12 cellular contexts compared by ENCODE assay signal in the genomic region with DNA sequence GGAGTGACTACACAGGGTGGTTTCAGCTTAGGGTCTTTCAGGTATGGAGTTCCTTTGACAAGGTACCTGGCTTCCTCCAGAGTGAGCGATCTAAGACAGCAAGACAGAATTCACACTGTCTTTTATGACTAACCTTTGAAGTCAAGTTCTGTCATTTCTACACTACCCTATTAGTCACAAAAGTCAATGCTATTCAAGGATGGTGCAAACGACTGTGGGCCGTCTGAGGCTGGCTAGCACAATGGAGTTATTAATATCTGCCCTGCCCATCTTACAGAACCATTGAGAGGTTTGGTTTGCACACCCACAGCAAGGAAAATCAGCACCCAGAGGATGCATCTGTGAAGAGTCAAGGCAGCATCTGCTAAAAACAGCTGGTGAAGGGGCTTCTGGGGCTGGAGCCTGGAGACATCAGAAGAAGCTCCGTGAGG.
DNase-seq lines count a peak whose midpoint lies in the region; ATAC-seq, FAIRE-seq and TF ChIP-seq lines count a peak whose summit lies in the region.
"Had no signal": no experiment of that assay in that cellular context is flagged by ENCODE, and none has a peak within 500 bp of the region (broad histone marks: within the 10 kb centered on the region; RNA-seq: fewer than 3 reads in every experiment).

No MANE protein-coding gene starts in this region.

- H2AFZ ChIP-seq in astrocyte (ENCODE audit: low read depth, low read length), result no peak overlapping the region

- FAIRE-seq in astrocyte (lab: Jason Lieb, UNC), result no peak
- FAIRE-seq: TTC549 had no signal

- peaks cover 4% of the 10 kb centered on the region for H3K4me1 ChIP-seq in astrocyte (ENCODE audit: insufficient read depth, low read length)
- H3K4me1 ChIP-seq: prostate gland had no signal

- H3K36me3 Mint-ChIP-seq in astrocyte (ENCODE audit: low read depth, unreplicated experiment), result no peaks in the 10 kb centered on the region

- H3K9ac ChIP-seq in astrocyte (ENCODE audit: low read length), result no peak overlapping the region

- H3K4me3 Mint-ChIP-seq in astrocyte (ENCODE audit: unreplicated experiment), result no peak overlapping the region

- no peaks in the 10 kb centered on the region for H3K36me3 ChIP-seq in astrocyte (ENCODE audit: insufficient read depth, low read length)
- H3K36me3 ChIP-seq: prostate gland had no signal

- H3K4me2 ChIP-seq in astrocyte (ENCODE audit: low read length), result no peak overlapping the region

- no peaks in the 10 kb centered on the region for H4K20me1 ChIP-seq in astrocyte (ENCODE audit: insufficient read depth, low read length)

- H3K9me3 ChIP-seq in astrocyte (ENCODE audit: insufficient read depth, low read depth, low read length), result no peaks in the 10 kb centered on the region
- H3K9me3 ChIP-seq: prostate gland had no signal

- DNase-seq in NK-92 treated with Interleukin-12 subunit alpha and Interleukin-12 subunit beta, amount 100 ng/mL, for 24 hours (lab: John Stamatoyannopoulos, UW), result peak; percentile 58
- DNase-seq in NK-92 (lab: John Stamatoyannopoulos, UW; ENCODE audit: unreplicated experiment) (no peak), astrocyte (ENCODE audit: low read depth) (no peak), NCI-H345 treated with DMSO at 0.1 percent for 48 hours (lab: John Stamatoyannopoulos, UW; ENCODE audit: unreplicated experiment) (no peak)
- DNase-seq: left cardiac atrium had no signal

- no peak overlapping the region for H3K4me3 ChIP-seq in astrocyte (ENCODE audit: insufficient read depth, low read depth, low read length)
- no peak overlapping the region for H3K4me3 ChIP-seq in skin epidermis
- H3K4me3 ChIP-seq: prostate gland had no signal

- H3K27me3 Mint-ChIP-seq in astrocyte (ENCODE audit: low read depth, unreplicated experiment), result peaks cover 3% of the 10 kb centered on the region

- no peak for TF ChIP-seq CTCF in astrocyte (IDR thresholded peaks at IDR 0.05; ENCODE audit: insufficient read depth, low read depth, low read length)

- H3K27ac ChIP-seq in astrocyte (ENCODE audit: low read depth, low read length) (no peak overlapping the region), skin epidermis (peak overlapping the region in 17 of 21 experiments; percentile 15 to 85 (median 65))
- H3K27ac ChIP-seq: 22Rv1, prostate gland had no signal

- H3K27ac Mint-ChIP-seq in astrocyte (ENCODE audit: unreplicated experiment), result peak overlapping the region; percentile 21

- peaks cover 18% of the 10 kb centered on the region for H3K4me1 Mint-ChIP-seq in astrocyte (ENCODE audit: low read depth, unreplicated experiment)

- H3K9me3 Mint-ChIP-seq in astrocyte (ENCODE audit: unreplicated experiment), result peaks cover 2% of the 10 kb centered on the region

- no peaks in the 10 kb centered on the region for H3K79me2 ChIP-seq in astrocyte (ENCODE audit: insufficient read depth, low read length)

- ATAC-seq in HG03342 (IDR thresholded peaks at IDR 0.05; ENCODE audit: unreplicated experiment), result peak; percentile 38
- no peak for ATAC-seq in HG02623 (IDR thresholded peaks at IDR 0.05; ENCODE audit: unreplicated experiment)
- no peak for ATAC-seq in HG03108 (IDR thresholded peaks at IDR 0.05; ENCODE audit: unreplicated experiment)

- no peaks in the 10 kb centered on the region for H3K27me3 ChIP-seq in astrocyte (ENCODE audit: insufficient read depth, low read length)
